ENCODE assay signal across 1 cellular context in genomic region chr1:107434379-107434728, GRCh38.
TF ChIP-seq lines count a peak whose summit lies in the region.

No MANE protein-coding gene starts in this region.

TF ChIP-seq in GM12878, 131 proteins besides CTCF, POLR2A, EP300 and RAD21:
- TF ChIP-seq NBN (IDR thresholded peaks at IDR 0.05) = no peak
- no peak for TF ChIP-seq SP1 (IDR thresholded peaks at IDR 0.05; ENCODE audit: low read depth, low read length)
- no peak for TF ChIP-seq EED (IDR thresholded peaks at IDR 0.05; ENCODE audit: low read depth)
- no peak for TF ChIP-seq SREBF2 (IDR thresholded peaks at IDR 0.05; ENCODE audit: low read length)
- no peak for TF ChIP-seq NR2C2 (IDR thresholded peaks at IDR 0.05; ENCODE audit: borderline replicate concordance, control insufficient read depth, insufficient read length, low read depth)
- TF ChIP-seq CEBPZ (IDR thresholded peaks at IDR 0.05; ENCODE audit: low read depth, low read length) = no peak
- TF ChIP-seq IKZF2 (IDR thresholded peaks at IDR 0.05) = no peak
